13 cellular contexts compared by ENCODE assay signal in the genomic region with DNA sequence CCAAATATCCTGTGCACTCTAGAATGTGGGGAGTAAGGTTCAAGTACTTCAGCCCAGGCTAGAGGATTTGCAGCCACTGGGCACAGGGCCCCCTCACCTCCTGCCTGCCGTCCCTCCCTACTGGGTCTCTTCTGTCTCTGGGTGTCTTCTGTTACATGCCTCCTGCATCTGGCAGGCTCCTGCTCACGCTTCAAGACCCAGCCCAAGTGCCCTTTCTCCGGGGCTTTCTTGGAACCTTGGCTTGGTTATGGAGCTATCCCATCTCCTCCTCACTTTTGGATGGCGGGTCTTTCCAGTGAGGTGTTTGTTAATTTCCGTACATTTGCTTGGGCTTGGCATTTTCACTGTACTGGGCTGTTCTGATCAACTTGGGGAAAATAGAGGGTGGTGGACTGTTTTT.
DNase-seq lines count a peak whose midpoint lies in the region; ATAC-seq and TF ChIP-seq lines count a peak whose summit lies in the region.
"Had no signal": no experiment of that assay in that cellular context is flagged by ENCODE, and none has a peak within 500 bp of the region (broad histone marks: within the 10 kb centered on the region; RNA-seq: fewer than 3 reads in every experiment).

No MANE protein-coding gene starts in this region.

- no peak for TF ChIP-seq EP300 in transverse colon (IDR thresholded peaks at IDR 0.05; ENCODE audit: low read depth)

- no peak for TF ChIP-seq CTCF in endodermal cell (conservative IDR thresholded peaks at IDR 0.05)
- TF ChIP-seq CTCF in transverse colon (IDR thresholded peaks at IDR 0.05) = no peak
- no peak for TF ChIP-seq CTCF in A673 (conservative IDR thresholded peaks at IDR 0.05; ENCODE audit: low read depth, low read length)

- H3K9ac ChIP-seq in endodermal cell (ENCODE audit: extremely low read depth, low read length, poor library complexity, severe bottlenecking) = no peak overlapping the region

- H3K27me3 ChIP-seq in endodermal cell (ENCODE audit: control insufficient read depth, insufficient read depth, low read length, poor library complexity, severe bottlenecking) (no peaks in the 10 kb centered on the region), transverse colon (no peaks in the 10 kb centered on the region), A673 (replicated peaks; ENCODE audit: insufficient read depth, low read depth, low read length, poor library complexity) (no peaks in the 10 kb centered on the region)

- intact Hi-C loops in transverse colon (cut with DNase I; ENCODE audit: low total_unique reads) (no loop called here), A673 (cut with micrococcal nuclease; ENCODE audit: unreplicated experiment) (no loop called here)

- in situ Hi-C loops in transverse colon (cut with MboI; ENCODE audit: low pct_ligation_motif_present in 1 of 4, low pct_unique_long_range_greater_than_20kb in 1 of 4, low sequenced_read_pairs in 3 of 4) = no loop called here

- H3K36me3 ChIP-seq in endodermal cell (ENCODE audit: control insufficient read depth, insufficient read depth, low read length) (no peaks in the 10 kb centered on the region), transverse colon (no peaks in the 10 kb centered on the region), A673 (ENCODE audit: insufficient read depth, low read length, poor library complexity, severe bottlenecking) (no peaks in the 10 kb centered on the region)

- peaks cover 5% of the 10 kb centered on the region for H3K4me1 Mint-ChIP-seq in activated CD8-positive, alpha-beta memory T cell treated with anti-CD3 and anti-CD28 coated beads, Interleukin-2, amount 10 ng/mL, durations not matched to agents 7 days and 5 days
- peaks cover 10% of the 10 kb centered on the region for H3K4me1 Mint-ChIP-seq in T-helper 17 cell
- peaks cover 19% of the 10 kb centered on the region for H3K4me1 Mint-ChIP-seq in endodermal cell

- H3K36me3 Mint-ChIP-seq in activated CD8-positive, alpha-beta memory T cell treated with anti-CD3 and anti-CD28 coated beads, Interleukin-2, amount 10 ng/mL, durations not matched to agents 7 days and 5 days = no peaks in the 10 kb centered on the region
- H3K36me3 Mint-ChIP-seq in T-helper 17 cell (ENCODE audit: low read depth) = no peaks in the 10 kb centered on the region
- no peaks in the 10 kb centered on the region for H3K36me3 Mint-ChIP-seq in endodermal cell (ENCODE audit: low read depth)

- ATAC-seq in activated CD8-positive, alpha-beta memory T cell treated with anti-CD3 and anti-CD28 coated beads, Interleukin-2, amount 10 ng/mL, durations not matched to agents 7 days and 5 days = no peak
- ATAC-seq in T-helper 17 cell = no peak
- ATAC-seq: HCT116 had no signal

- POLR2A ChIA-PET in A673 (lab: Charles Lee; ENCODE audit: low non-redundant PET) = no interaction called here

- BruUV-seq in A673 (replicated peaks; lab: Mats Ljungman, UMichigan) = no TSS peak

- H3K9me3 ChIP-seq in T-helper 17 cell (ENCODE audit: control insufficient read depth, low read length, poor library complexity, severe bottlenecking) = no peaks in the 10 kb centered on the region
- no peaks in the 10 kb centered on the region for H3K9me3 ChIP-seq in endodermal cell (ENCODE audit: control insufficient read depth, low read length)
- H3K9me3 ChIP-seq in transverse colon = no peaks in the 10 kb centered on the region
- H3K9me3 ChIP-seq in A673 (ENCODE audit: low read depth, low read length, poor library complexity, severe bottlenecking) = no peaks in the 10 kb centered on the region

- CTCF ChIA-PET in activated CD8-positive, alpha-beta memory T cell treated with anti-CD3 and anti-CD28 coated beads, Interleukin-2, amount 10 ng/mL, durations not matched to agents 7 days and 5 days (lab: Charles Lee) = no interaction called here
- CTCF ChIA-PET in A673 (lab: Charles Lee) = no interaction called here

- 95 to 100% methylated on average over 2 to 5 of the region's 5 CpGs for WGBS in endodermal cell (ENCODE audit: insufficient coverage in 1 of 2, insufficient read length in 1 of 2), 2 experiments
- WGBS in transverse colon (ENCODE audit: low coverage in 1 of 2), 2 donors = 91 to 94% methylated on average over 4 to 5 of the region's 5 CpGs

- H3K27ac Mint-ChIP-seq in activated CD8-positive, alpha-beta memory T cell treated with anti-CD3 and anti-CD28 coated beads, Interleukin-2, amount 10 ng/mL, durations not matched to agents 7 days and 5 days = no peak overlapping the region
- H3K27ac Mint-ChIP-seq in T-helper 17 cell (peak overlapping the region; percentile 43), endodermal cell (peak overlapping the region; percentile 37)
- H3K27ac Mint-ChIP-seq: B cell; CD4-positive, alpha-beta T cell had no signal

- H3K27ac ChIP-seq in endodermal cell (ENCODE audit: low read depth, low read length) (no peak overlapping the region), transverse colon (no peak overlapping the region), A673 (ENCODE audit: low read depth, low read length, poor library complexity, severe bottlenecking) (no peak overlapping the region)

- H3K9me3 Mint-ChIP-seq in activated CD8-positive, alpha-beta memory T cell treated with anti-CD3 and anti-CD28 coated beads, Interleukin-2, amount 10 ng/mL, durations not matched to agents 7 days and 5 days (ENCODE audit: low read depth) = no peaks in the 10 kb centered on the region
- no peaks in the 10 kb centered on the region for H3K9me3 Mint-ChIP-seq in endodermal cell
- H3K9me3 Mint-ChIP-seq: CD4-positive, alpha-beta T cell had no signal

- TF ChIP-seq POLR2A in transverse colon (IDR thresholded peaks at IDR 0.05) = no peak

- no peaks in the 10 kb centered on the region for H3K27me3 Mint-ChIP-seq in activated CD8-positive, alpha-beta memory T cell treated with anti-CD3 and anti-CD28 coated beads, Interleukin-2, amount 10 ng/mL, durations not matched to agents 7 days and 5 days
- no peaks in the 10 kb centered on the region for H3K27me3 Mint-ChIP-seq in T-helper 17 cell
- peaks cover 2% of the 10 kb centered on the region for H3K27me3 Mint-ChIP-seq in endodermal cell (ENCODE audit: insufficient read depth)
- H3K27me3 Mint-ChIP-seq: B cell; CD4-positive, alpha-beta T cell had no signal

- H3K4me3 Mint-ChIP-seq in activated CD8-positive, alpha-beta memory T cell treated with anti-CD3 and anti-CD28 coated beads, Interleukin-2, amount 10 ng/mL, durations not matched to agents 7 days and 5 days = no peak overlapping the region
- H3K4me3 Mint-ChIP-seq in T-helper 17 cell = no peak overlapping the region
- no peak overlapping the region for H3K4me3 Mint-ChIP-seq in endodermal cell
- H3K4me3 Mint-ChIP-seq: B cell; CD4-positive, alpha-beta T cell had no signal

- DNase-seq in activated CD8-positive, alpha-beta memory T cell treated with anti-CD3 and anti-CD28 coated beads, Interleukin-2, amount 10 ng/mL, durations not matched to agents 7 days and 5 days = peak; percentile 9
- no peak for DNase-seq in activated CD8-positive, alpha-beta memory T cell treated with anti-CD3 and anti-CD28 coated beads, Interleukin-2, amount 50 U/mL, for 4 hours
- no peak for DNase-seq in T-helper 17 cell
- no peak for DNase-seq in endodermal cell
- DNase-seq in transverse colon = no peak
- DNase-seq in activated T-cell treated with anti-CD3 and anti-CD28 coated beads, Interleukin-2, amount 50 U/mL, for 48 hours = no peak
- no peak for DNase-seq in A673 (ENCODE audit: low spot score)
- DNase-seq: C1 segment of cervical spinal cord; Calu3; CD4-positive, alpha-beta T cell; DMS 273 treated with DMSO at 0.1 percent for 48 hours had no signal

- H3K4me1 ChIP-seq in endodermal cell (ENCODE audit: control insufficient read depth, insufficient read depth, low read length) = no peaks in the 10 kb centered on the region
- peaks cover 0 to 27% (median 6%) of the 10 kb centered on the region in 4 donors for H3K4me1 ChIP-seq in transverse colon
- peaks cover 36% of the 10 kb centered on the region for H3K4me1 ChIP-seq in A673 (ENCODE audit: insufficient read depth, low read length, poor library complexity, severe bottlenecking)

- no peak overlapping the region for H3K4me3 ChIP-seq in endodermal cell (ENCODE audit: low read length)
- no peak overlapping the region for H3K4me3 ChIP-seq in transverse colon
- no peak overlapping the region for H3K4me3 ChIP-seq in A673 (ENCODE audit: low read depth, low read length, poor library complexity, severe bottlenecking)
